Comparison of ENCODE assay signal across 8 cellular contexts in genomic region chr20:32761831-32762753, GRCh38. TPM values are rescaled to one million over a fixed set of nuclear protein-coding genes. Genes with fewer than 3 reads are reported as not detected.
DNase-seq lines count a peak whose midpoint lies in the region; ATAC-seq, FAIRE-seq and TF ChIP-seq lines count a peak whose summit lies in the region.

Gene DNMT3B, plus strand, starts transcription at chr20:32762385. Its CDS starts 17,939 bp downstream, at chr20:32780324.

- H3K4me3 Mint-ChIP-seq in nephron progenitor cell: peak within 1 kb of the TSS; percentile 96
- H3K4me3 Mint-ChIP-seq in stimulated activated naive CD8-positive, alpha-beta T cell treated with anti-CD3 and anti-CD28 coated beads, Interleukin-15, Interleukin-2, amounts not matched to agents 100 ng/mL and 50 ng/mL, for 24 hours: peak within 1 kb of the TSS; percentile 77

- H3K4me1 ChIP-seq in Peyer's patch: peaks cover 0 to 21% (median 6%) of the 10 kb centered on the region in 4 donors

- TF ChIP-seq POLR2A in Peyer's patch (IDR thresholded peaks at IDR 0.05): no peak

- peak in 2 of 6 experiments; percentile 6 to 19 for TF ChIP-seq CTCF in Peyer's patch (IDR thresholded peaks at IDR 0.05)
- no peak for TF ChIP-seq CTCF in fibroblast of the aortic adventitia (IDR thresholded peaks at IDR 0.05; ENCODE audit: insufficient read depth, low read length)
- no peak for TF ChIP-seq CTCF in nephron progenitor cell (IDR thresholded peaks at IDR 0.05)

- H3K36me3 Mint-ChIP-seq in nephron progenitor cell (ENCODE audit: low read depth): peaks cover under 1% of the 10 kb centered on the region
- no peaks in the 10 kb centered on the region for H3K36me3 Mint-ChIP-seq in stimulated activated naive CD8-positive, alpha-beta T cell treated with anti-CD3 and anti-CD28 coated beads, Interleukin-15, Interleukin-2, amounts not matched to agents 100 ng/mL and 50 ng/mL, for 24 hours (ENCODE audit: low read depth)

- H3K4me3 ChIP-seq in Peyer's patch: peak within 1 kb of the TSS; percentile 52 to 95 (median 88)
- peak within 1 kb of the TSS; percentile 82 for H3K4me3 ChIP-seq in fibroblast of the aortic adventitia (ENCODE audit: low read depth, low read length)

- peak within 1 kb of the TSS; percentile 27 for H3K27ac Mint-ChIP-seq in nephron progenitor cell
- H3K27ac Mint-ChIP-seq in stimulated activated naive CD8-positive, alpha-beta T cell treated with anti-CD3 and anti-CD28 coated beads, Interleukin-15, Interleukin-2, amounts not matched to agents 100 ng/mL and 50 ng/mL, for 24 hours: peak within 1 kb of the TSS; percentile 84

- H3K27me3 ChIP-seq in Peyer's patch: no peaks in the 10 kb centered on the region

- no peaks in the 10 kb centered on the region for H3K36me3 ChIP-seq in Peyer's patch

- peaks cover under 1% of the 10 kb centered on the region for H3K27me3 Mint-ChIP-seq in nephron progenitor cell (ENCODE audit: low read depth, poor library complexity)
- H3K27me3 Mint-ChIP-seq in stimulated activated naive CD8-positive, alpha-beta T cell treated with anti-CD3 and anti-CD28 coated beads, Interleukin-15, Interleukin-2, amounts not matched to agents 100 ng/mL and 50 ng/mL, for 24 hours: peaks cover 7% of the 10 kb centered on the region

- peak within 1 kb of the TSS in 1 of 4 donors; percentile 36 for H3K27ac ChIP-seq in Peyer's patch

- DNase-seq in C1 segment of cervical spinal cord (lab: John Stamatoyannopoulos, UW) (peak in 13 of 14 donors; percentile 15 to 87 (median 68)), HTR-8/SVneo (ENCODE audit: insufficient read length, low spot score) (peak; percentile 90), Peyer's patch (peak; percentile 71 to 87 (median 81)), fibroblast of the aortic adventitia (ENCODE audit: low read depth) (peak; percentile 62), nephron progenitor cell (peak; percentile 94)
- DNase-seq in activated T-helper 1 cell treated with anti-CD3 and anti-CD28 coated beads, Interleukin-2, amount 50 U/mL, for 16 hours (ENCODE audit: low read depth in 1 of 2, low spot score in 1 of 2): peak; percentile 20 to 61

- peak; percentile 77 for FAIRE-seq in HTR-8/SVneo (lab: Jason Lieb, UNC)

- no peaks in the 10 kb centered on the region for H3K9me3 ChIP-seq in Peyer's patch

- ATAC-seq in GM19328 (IDR thresholded peaks at IDR 0.05; ENCODE audit: unreplicated experiment): peak; percentile 61

- H3K9me3 Mint-ChIP-seq in nephron progenitor cell: no peaks in the 10 kb centered on the region
- H3K9me3 Mint-ChIP-seq in stimulated activated naive CD8-positive, alpha-beta T cell treated with anti-CD3 and anti-CD28 coated beads, Interleukin-15, Interleukin-2, amounts not matched to agents 100 ng/mL and 50 ng/mL, for 24 hours: no peaks in the 10 kb centered on the region

- peaks cover 36% of the 10 kb centered on the region for H3K4me1 Mint-ChIP-seq in nephron progenitor cell
- H3K4me1 Mint-ChIP-seq in stimulated activated naive CD8-positive, alpha-beta T cell treated with anti-CD3 and anti-CD28 coated beads, Interleukin-15, Interleukin-2, amounts not matched to agents 100 ng/mL and 50 ng/mL, for 24 hours (ENCODE audit: low read depth): peaks cover 7% of the 10 kb centered on the region

RNA-seq across cellular contexts. Expression of gene DNMT3B, which starts in this region (rescaled TPM):
- total RNA-seq in Peyer's patch: 1 to 10 TPM in 1 of 4 donors, under 1 TPM in 3; 0.67 to 4.1 (median 0.86) TPM
- total RNA-seq in fibroblast of the aortic adventitia (ENCODE audit: low replicate concordance): 1.1 and 3.3 TPM in 2 replicates

Comparison
In these comparisons a context has a peak if more than half of its experiments do, and no peak if none do; other contexts are left out.
1. DNase-seq: peak in every context shown above with its lines; median percentile 94 in nephron progenitor cell; 90 in HTR-8/SVneo; 81 in Peyer's patch; 68 in C1 segment of cervical spinal cord; 62 in fibroblast of the aortic adventitia; 40 in activated T-helper 1 cell treated with anti-CD3 and anti-CD28 coated beads, Interleukin-2, amount 50 U/mL, for 16 hours.